Comparison of ENCODE assay signal across 20 cellular contexts in the genomic region with DNA sequence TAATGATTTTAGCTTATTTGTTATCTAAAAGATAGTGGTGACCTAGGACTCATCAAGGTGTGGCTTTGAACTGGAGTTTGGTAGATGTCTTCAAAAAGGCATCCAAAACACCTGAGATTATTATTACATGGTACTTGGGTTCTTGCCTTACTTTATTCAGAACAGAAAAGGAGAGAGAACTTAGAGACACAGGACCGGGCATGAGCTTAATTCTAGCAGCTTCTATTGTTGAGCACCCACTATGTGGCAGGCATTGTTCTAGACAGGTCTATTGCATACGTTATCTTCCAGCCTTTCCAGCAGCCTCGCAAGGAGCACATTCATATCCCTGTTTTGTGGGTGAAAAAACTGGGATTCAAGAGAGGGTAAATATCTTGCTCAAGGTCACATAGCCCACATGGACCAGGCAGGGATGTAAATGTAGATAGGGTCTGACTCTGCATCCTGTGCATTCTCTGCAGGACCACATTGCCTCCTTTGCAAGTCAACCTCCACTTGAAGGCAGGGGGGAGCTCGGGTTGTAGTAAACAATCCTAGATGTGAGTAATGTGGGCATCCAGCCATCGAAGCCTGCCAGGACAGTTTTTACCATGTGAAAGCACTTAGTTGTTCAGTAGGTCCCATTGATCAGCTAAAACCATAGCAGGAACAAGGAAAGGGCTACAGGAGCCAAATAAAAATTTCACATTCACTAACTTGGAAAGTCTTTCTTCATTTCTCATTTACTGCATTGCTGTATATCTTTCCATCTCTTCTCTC.
DNase-seq lines count a peak whose midpoint lies in the region; ATAC-seq and TF ChIP-seq lines count a peak whose summit lies in the region.
"Had no signal": no experiment of that assay in that cellular context is flagged by ENCODE, and none has a peak within 500 bp of the region (broad histone marks: within the 10 kb centered on the region; RNA-seq: fewer than 3 reads in every experiment).

No MANE protein-coding gene starts in this region.

- H3K27me3 ChIP-seq in stomach: no peaks in the 10 kb centered on the region
- H3K27me3 ChIP-seq: breast epithelium, tibial artery had no signal

- H3K27ac ChIP-seq in stomach: no peak overlapping the region
- H3K27ac ChIP-seq: 22Rv1, breast epithelium, epithelial cell of prostate, parathyroid adenoma, tibial artery had no signal

- no peaks in the 10 kb centered on the region for H3K36me3 ChIP-seq in stomach
- H3K36me3 ChIP-seq: breast epithelium, tibial artery had no signal

- no peak overlapping the region for H3K4me3 ChIP-seq in astrocyte of the spinal cord (ENCODE audit: low read depth, low read length)
- no peak overlapping the region for H3K4me3 ChIP-seq in stomach
- H3K4me3 ChIP-seq: breast epithelium, tibial artery had no signal

- ATAC-seq in HG02678 (IDR thresholded peaks at IDR 0.05; ENCODE audit: unreplicated experiment): no peak
- ATAC-seq: activated CD8-positive, alpha-beta T cell treated with anti-CD3 and anti-CD28 coated beads for 36 hours; activated T-cell treated with anti-CD3 and anti-CD28 coated beads, Interleukin-2, amount 50 U/mL, for 4 hours; left ventricle myocardium superior; T-helper 17 cell; WTC11 had no signal

- H3K4me1 ChIP-seq in stomach: no peaks in the 10 kb centered on the region
- H3K4me1 ChIP-seq: breast epithelium, parathyroid adenoma, tibial artery had no signal

- TF ChIP-seq EP300 in stomach (IDR thresholded peaks at IDR 0.05): no peak

- TF ChIP-seq POLR2A in stomach (IDR thresholded peaks at IDR 0.05): no peak

- in situ Hi-C loops in astrocyte of the spinal cord (cut with HindIII; ENCODE audit: low sequenced_read_pairs): no loop called here

- WGBS in stomach, 5 donors: 77 to 81% (median 80%) methylated on average over 5 of the region's 5 CpGs

- DNase-seq in DMS 273 (lab: John Stamatoyannopoulos, UW; ENCODE audit: unreplicated experiment): peak; percentile 4
- no peak for DNase-seq in DMS 273 treated with DMSO at 0.1 percent for 48 hours (lab: John Stamatoyannopoulos, UW)
- DNase-seq in astrocyte of the spinal cord (ENCODE audit: low read depth, low spot score): peak; percentile 45
- DNase-seq in iris pigment epithelial cell (ENCODE audit: low read depth): peak; percentile 6
- DNase-seq in stomach: peak; percentile 34
- no peak for DNase-seq in SKM-1 (lab: John Stamatoyannopoulos, UW; ENCODE audit: unreplicated experiment)
- no peak for DNase-seq in ureter (ENCODE audit: low spot score)
- DNase-seq: activated CD8-positive, alpha-beta T cell treated with anti-CD3 and anti-CD28 coated beads for 36 hours; activated T-cell treated with anti-CD3 and anti-CD28 coated beads, Interleukin-2, amount 50 U/mL, for 4 hours; left ventricle myocardium superior; NCI-H2081; NCI-H524; T-helper 17 cell had no signal

- intact Hi-C loops in stomach (cut with DNase I; ENCODE audit: low total_unique reads): no loop called here

- H3K9me3 ChIP-seq in stomach: no peaks in the 10 kb centered on the region
- H3K9me3 ChIP-seq: breast epithelium, tibial artery had no signal

- TF ChIP-seq CTCF in astrocyte of the spinal cord (IDR thresholded peaks at IDR 0.05; ENCODE audit: low read depth, low read length) (no peak), stomach (IDR thresholded peaks at IDR 0.05) (no peak)

Comparison
In these comparisons a context has a peak if more than half of its experiments do, and no peak if none do; other contexts are left out.
1. DNase-seq: peak in DMS 273 (single experiment), astrocyte of the spinal cord (single experiment), iris pigment epithelial cell (single experiment) and stomach (single experiment); none in DMS 273 treated with DMSO at 0.1 percent for 48 hours (single experiment), SKM-1 (single experiment) and ureter (single experiment).